Comparison of ENCODE assay signal across 26 cellular contexts in genomic region chr7:94265456-94265855, GRCh38.
"Had no signal": no experiment of that assay in that cellular context is flagged by ENCODE, and none has a peak within 500 bp of the region (broad histone marks: within the 10 kb centered on the region; RNA-seq: fewer than 3 reads in every experiment).

No MANE protein-coding gene starts in this region.

- H3K9ac ChIP-seq: neural progenitor cell had no signal

- H3K4me2 ChIP-seq: neural progenitor cell had no signal

- H3K9me3 ChIP-seq: left ventricle myocardium inferior, mucosa of descending colon, neutrophil, ovary, prostate gland, tibial nerve, uterus had no signal

- H3K27ac ChIP-seq: left ventricle myocardium inferior, neural progenitor cell, neutrophil, ovary, prostate gland, skin epidermis, uterus had no signal

- ATAC-seq: mucosa of descending colon; naive thymus-derived CD4-positive, alpha-beta T cell; natural killer cell treated with Interleukin-12 subunit alpha and Interleukin-12 subunit beta and Interleukin-15 and Interleukin-18, amount 100 ng/mL, for 72 hours; stimulated activated effector memory CD8-positive, alpha-beta T cell treated with anti-CD3 and anti-CD28 coated beads, Interleukin-12 subunit alpha, Interleukin-12 subunit beta, amount 100 ng/mL, for 72 hours had no signal

- DNase-seq: hypothalamus; immature natural killer cell; kidney; left ventricle myocardium inferior; midbrain; mucosa of descending colon; naive thymus-derived CD4-positive, alpha-beta T cell; occipital lobe; retina; right cardiac atrium; stimulated activated CD4-positive, alpha-beta T cell treated with anti-CD3 and anti-CD28 coated beads, Interleukin-12 subunit alpha, Interleukin-12 subunit beta, amount 100 ng/mL, for 4 hours; stimulated activated CD4-positive, alpha-beta T cell treated with anti-CD3 and anti-CD28 coated beads, Interleukin-15, amount 100 ng/mL, for 24 hours; stimulated activated CD4-positive, alpha-beta T cell treated with anti-CD3 and anti-CD28 coated beads, Interleukin-2, amount 100 ng/mL, for 24 hours; stimulated activated CD4-positive, alpha-beta T cell treated with anti-CD3 and anti-CD28 coated beads, Interleukin-4, amount 100 ng/mL, for 1 hour; stimulated activated naive CD4-positive, alpha-beta T cell; substantia nigra had no signal

- H3K27me3 ChIP-seq: neural progenitor cell, neutrophil, ovary, tibial nerve, uterus had no signal

- H3K4me1 ChIP-seq: left ventricle myocardium inferior, neural progenitor cell, prostate gland, uterus had no signal

- H2AFZ ChIP-seq: neural progenitor cell had no signal

- FAIRE-seq: kidney had no signal

- H3K4me3 ChIP-seq: left ventricle myocardium inferior, lung, mucosa of descending colon, neural progenitor cell, ovary, prostate gland, skin epidermis, tibial nerve, uterus had no signal

- H3K36me3 ChIP-seq: left ventricle myocardium inferior, neural progenitor cell, neutrophil, ovary, prostate gland, tibial nerve, uterus had no signal
